9 cellular contexts compared by ENCODE assay signal in the genomic region with DNA sequence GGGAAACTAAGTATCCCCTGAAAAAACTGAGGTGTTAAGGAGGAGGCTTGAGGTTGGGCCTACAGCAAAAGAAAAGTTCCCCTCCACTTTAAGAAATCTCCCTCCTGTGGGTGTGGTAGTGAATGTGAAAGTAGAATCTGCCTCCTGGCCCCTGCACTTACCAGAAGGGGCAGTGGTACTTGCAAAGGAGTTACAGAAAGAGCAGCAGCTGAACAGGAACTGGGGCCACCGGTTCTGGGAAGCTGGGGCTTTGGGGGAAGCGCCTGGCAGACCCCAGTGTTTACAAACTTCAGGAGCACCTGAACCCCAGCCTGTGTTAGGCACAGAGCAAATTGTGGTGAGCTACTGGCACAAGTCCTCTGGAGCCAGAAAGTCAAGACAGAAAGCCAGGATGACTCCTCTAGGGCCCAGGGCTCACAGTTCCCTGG.
DNase-seq lines count a peak whose midpoint lies in the region; ATAC-seq, FAIRE-seq and TF ChIP-seq lines count a peak whose summit lies in the region.
"Had no signal": no experiment of that assay in that cellular context is flagged by ENCODE, and none has a peak within 500 bp of the region (broad histone marks: within the 10 kb centered on the region; RNA-seq: fewer than 3 reads in every experiment).

No MANE protein-coding gene starts in this region.

- POLR2A ChIA-PET in WTC11 (lab: Charles Lee): no interaction called here

- H3K27me3 Mint-ChIP-seq in WTC11 (ENCODE audit: low read depth): no peaks in the 10 kb centered on the region; the same call in 1 of the 2 replicates

- ATAC-seq in GM18867 (IDR thresholded peaks at IDR 0.05; ENCODE audit: unreplicated experiment) (peak; percentile 87), HG02840 (IDR thresholded peaks at IDR 0.05; ENCODE audit: low FRiP score, unreplicated experiment) (peak; percentile 91), WTC11 (peak; percentile 83)

- peaks cover 27% of the 10 kb centered on the region for H3K9me3 Mint-ChIP-seq in WTC11

- H3K27ac Mint-ChIP-seq in WTC11: no peak overlapping the region

- no peak overlapping the region for H3K4me3 Mint-ChIP-seq in WTC11

- TF ChIP-seq CTCF in WTC11 (IDR thresholded peaks at IDR 0.05): no peak
- peak; percentile 38 for TF ChIP-seq CTCF in fibroblast of villous mesenchyme (IDR thresholded peaks at IDR 0.05; ENCODE audit: insufficient read depth, low read depth, low read length)

- H3K4me3 ChIP-seq in fibroblast of villous mesenchyme (ENCODE audit: low read depth, low read length): no peak overlapping the region
- H3K4me3 ChIP-seq: SJSA1 had no signal

- DNase-seq in WTC11 (ENCODE audit: low spot score) (no peak), fibroblast of villous mesenchyme (ENCODE audit: low read depth) (peak; percentile 54), RCC 7860 (ENCODE audit: low spot score) (no peak), NCI-H226 (no peak), DMS153 (lab: John Stamatoyannopoulos, UW) (no peak), COLO668 (lab: John Stamatoyannopoulos, UW; ENCODE audit: unreplicated experiment) (no peak)

- CTCF ChIA-PET in WTC11 (lab: Charles Lee): interaction anchor here (0.6 to 1.5 kb wide), 3 partner anchors 18 to 713 kb away, joined by 3 read pairs; no protein-coding TSS in a partner anchor

- no peak for FAIRE-seq in RCC 7860 (lab: Jason Lieb, UNC)

- H3K36me3 Mint-ChIP-seq in WTC11: peaks cover 9% of the 10 kb centered on the region

- H3K4me1 Mint-ChIP-seq in WTC11: peaks cover 7% of the 10 kb centered on the region

TF ChIP-seq in WTC11, 78 proteins besides CTCF, POLR2A, EP300 and RAD21:
- no peak for TF ChIP-seq FOXJ3 (CRISPR knock-in tag; IDR thresholded peaks at IDR 0.05; ENCODE audit: borderline replicate concordance)
- no peak for TF ChIP-seq NFATC4 (CRISPR knock-in tag; IDR thresholded peaks at IDR 0.05)
- TF ChIP-seq, protein P1, sequence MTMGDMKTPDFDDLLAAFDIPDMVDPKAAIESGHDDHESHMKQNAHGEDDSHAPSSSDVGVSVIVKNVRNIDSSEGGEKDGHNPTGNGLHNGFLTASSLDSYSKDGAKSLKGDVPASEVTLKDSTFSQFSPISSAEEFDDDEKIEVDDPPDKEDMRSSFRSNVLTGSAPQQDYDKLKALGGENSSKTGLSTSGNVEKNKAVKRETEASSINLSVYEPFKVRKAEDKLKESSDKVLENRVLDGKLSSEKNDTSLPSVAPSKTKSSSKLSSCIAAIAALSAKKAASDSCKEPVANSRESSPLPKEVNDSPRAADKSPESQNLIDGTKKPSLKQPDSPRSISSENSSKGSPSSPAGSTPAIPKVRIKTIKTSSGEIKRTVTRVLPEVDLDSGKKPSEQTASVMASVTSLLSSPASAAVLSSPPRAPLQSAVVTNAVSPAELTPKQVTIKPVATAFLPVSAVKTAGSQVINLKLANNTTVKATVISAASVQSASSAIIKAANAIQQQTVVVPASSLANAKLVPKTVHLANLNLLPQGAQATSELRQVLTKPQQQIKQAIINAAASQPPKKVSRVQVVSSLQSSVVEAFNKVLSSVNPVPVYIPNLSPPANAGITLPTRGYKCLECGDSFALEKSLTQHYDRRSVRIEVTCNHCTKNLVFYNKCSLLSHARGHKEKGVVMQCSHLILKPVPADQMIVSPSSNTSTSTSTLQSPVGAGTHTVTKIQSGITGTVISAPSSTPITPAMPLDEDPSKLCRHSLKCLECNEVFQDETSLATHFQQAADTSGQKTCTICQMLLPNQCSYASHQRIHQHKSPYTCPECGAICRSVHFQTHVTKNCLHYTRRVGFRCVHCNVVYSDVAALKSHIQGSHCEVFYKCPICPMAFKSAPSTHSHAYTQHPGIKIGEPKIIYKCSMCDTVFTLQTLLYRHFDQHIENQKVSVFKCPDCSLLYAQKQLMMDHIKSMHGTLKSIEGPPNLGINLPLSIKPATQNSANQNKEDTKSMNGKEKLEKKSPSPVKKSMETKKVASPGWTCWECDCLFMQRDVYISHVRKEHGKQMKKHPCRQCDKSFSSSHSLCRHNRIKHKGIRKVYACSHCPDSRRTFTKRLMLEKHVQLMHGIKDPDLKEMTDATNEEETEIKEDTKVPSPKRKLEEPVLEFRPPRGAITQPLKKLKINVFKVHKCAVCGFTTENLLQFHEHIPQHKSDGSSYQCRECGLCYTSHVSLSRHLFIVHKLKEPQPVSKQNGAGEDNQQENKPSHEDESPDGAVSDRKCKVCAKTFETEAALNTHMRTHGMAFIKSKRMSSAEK (CRISPR knock-in tag; IDR thresholded peaks at IDR 0.05; ENCODE audit: borderline replicate concordance): no peak
- TF ChIP-seq, protein P2, sequence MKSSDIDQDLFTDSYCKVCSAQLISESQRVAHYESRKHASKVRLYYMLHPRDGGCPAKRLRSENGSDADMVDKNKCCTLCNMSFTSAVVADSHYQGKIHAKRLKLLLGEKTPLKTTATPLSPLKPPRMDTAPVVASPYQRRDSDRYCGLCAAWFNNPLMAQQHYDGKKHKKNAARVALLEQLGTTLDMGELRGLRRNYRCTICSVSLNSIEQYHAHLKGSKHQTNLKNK (CRISPR knock-in tag; IDR thresholded peaks at IDR 0.05): no peak
- TF ChIP-seq ZNF138 (CRISPR knock-in tag; conservative IDR thresholded peaks at IDR 0.05): no peak
- TF ChIP-seq SP1 (CRISPR knock-in tag; conservative IDR thresholded peaks at IDR 0.05): no peak
TF ChIP-seq in WTC11: peak in this region for 0.
